In the genomic region with DNA sequence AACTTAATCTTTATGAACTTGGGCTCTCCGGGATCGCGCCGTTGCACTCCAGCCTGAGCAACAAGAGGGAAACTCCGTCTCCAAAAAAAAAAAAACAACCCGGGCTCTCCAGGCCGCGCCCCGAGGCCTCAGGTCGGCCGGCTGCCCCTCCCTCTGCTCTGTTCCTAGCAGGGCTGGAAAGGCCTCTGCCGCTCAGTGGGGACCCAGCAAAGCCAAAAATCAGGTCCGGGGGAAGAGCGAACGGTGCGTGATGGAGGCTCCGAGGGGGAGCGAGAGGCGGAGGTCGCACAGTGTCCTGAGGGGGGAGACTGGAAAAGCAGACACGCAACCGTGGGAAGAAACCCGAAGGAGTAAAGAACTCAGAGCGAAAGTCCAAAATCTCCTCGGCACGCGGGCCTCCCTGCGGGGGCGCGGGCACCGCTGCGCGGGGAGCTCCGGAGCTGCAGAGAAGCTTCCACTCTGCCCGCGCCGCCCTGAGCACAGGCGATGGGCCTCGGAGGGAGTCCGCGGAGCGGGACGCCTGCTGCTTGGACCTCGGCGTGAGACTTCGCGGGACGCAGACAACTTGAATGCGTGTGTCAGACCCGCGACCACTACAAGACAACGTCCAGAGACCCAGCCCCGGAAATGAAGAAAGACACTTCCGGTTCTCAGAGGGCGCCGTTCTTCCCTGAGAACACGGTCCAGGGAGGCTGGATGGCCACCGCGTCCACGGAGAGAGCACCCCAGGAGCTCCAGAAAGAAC, we compare ENCODE assay signal across 9 cellular contexts.
DNase-seq lines count a peak whose midpoint lies in the region; ATAC-seq, FAIRE-seq and TF ChIP-seq lines count a peak whose summit lies in the region.
"Had no signal": no experiment of that assay in that cellular context is flagged by ENCODE, and none has a peak within 500 bp of the region (broad histone marks: within the 10 kb centered on the region; RNA-seq: fewer than 3 reads in every experiment).

No MANE protein-coding gene starts in this region.

- H3K4me3 ChIP-seq in brain microvascular endothelial cell (ENCODE audit: low read depth, low read length) (peak overlapping the region; percentile 22), lower lobe of right lung (peak overlapping the region; percentile 61)
- H3K4me3 ChIP-seq: SJSA1 had no signal

- DNase-seq in activated CD8-positive, alpha-beta memory T cell treated with anti-CD3 and anti-CD28 coated beads for 24 hours, result peak; percentile 59
- DNase-seq in activated CD8-positive, alpha-beta memory T cell treated with anti-CD3 and anti-CD28 coated beads, Interleukin-2, amount 50 U/mL, for 4 hours, result no peak
- no peak for DNase-seq in brain microvascular endothelial cell
- DNase-seq in lower lobe of right lung, result peak; percentile 59
- peak in 39 of 49 donors; percentile 2 to 44 (median 17) for DNase-seq in substantia nigra (lab: John Stamatoyannopoulos, UW)
- no peak for DNase-seq in H54 (ENCODE audit: insufficient read length, low spot score)
- DNase-seq in DMS114 treated with DMSO at 0.1 percent for 48 hours (lab: John Stamatoyannopoulos, UW; ENCODE audit: unreplicated experiment), result no peak

- no peak for FAIRE-seq in H54 (lab: Jason Lieb, UNC)

- H3K36me3 ChIP-seq in brain microvascular endothelial cell (replicated peaks), result no peaks in the 10 kb centered on the region
- H3K36me3 ChIP-seq in lower lobe of right lung, result no peaks in the 10 kb centered on the region
- H3K36me3 ChIP-seq: SJSA1 had no signal

- H3K4me1 ChIP-seq in lower lobe of right lung, result peaks cover 3% of the 10 kb centered on the region
- H3K4me1 ChIP-seq: SJSA1 had no signal

- ATAC-seq in lower lobe of right lung (peak; percentile 87 to 95), GM18909 (IDR thresholded peaks at IDR 0.05; ENCODE audit: poor library complexity, unreplicated experiment) (no peak)

- H3K27ac ChIP-seq in brain microvascular endothelial cell (no peak overlapping the region), lower lobe of right lung (no peak overlapping the region), substantia nigra (ENCODE audit: low read depth, low read length, poor library complexity, severe bottlenecking) (peak overlapping the region; percentile 42)
- H3K27ac ChIP-seq: SJSA1 had no signal

- no peak for TF ChIP-seq CTCF in brain microvascular endothelial cell (IDR thresholded peaks at IDR 0.05; ENCODE audit: low read depth, low read length, missing control alignments)
- TF ChIP-seq CTCF in lower lobe of right lung (IDR thresholded peaks at IDR 0.05), result no peak

- TF ChIP-seq POLR2A in H54 (IDR thresholded peaks at IDR 0.05; ENCODE audit: low read depth, low read length), result no peak

- in situ Hi-C loops in brain microvascular endothelial cell (cut with HindIII; ENCODE audit: low pct_ligation_motif_present, low sequenced_read_pairs), result no loop called here

- H3K27me3 ChIP-seq in brain microvascular endothelial cell (replicated peaks) (no peaks in the 10 kb centered on the region), lower lobe of right lung (ENCODE audit: low read depth) (no peaks in the 10 kb centered on the region)
- H3K27me3 ChIP-seq: SJSA1 had no signal

- intact Hi-C loops in lower lobe of right lung (cut with DNase I), result no loop called here

- H3K9me3 ChIP-seq in lower lobe of right lung, result no peaks in the 10 kb centered on the region
- H3K9me3 ChIP-seq: SJSA1 had no signal

Comparison
In these comparisons a context has a peak if more than half of its experiments do, and no peak if none do; other contexts are left out.
1. DNase-seq: peak in activated CD8-positive, alpha-beta memory T cell treated with anti-CD3 and anti-CD28 coated beads for 24 hours (single experiment), lower lobe of right lung (single experiment) and substantia nigra (39 of 49); none in activated CD8-positive, alpha-beta memory T cell treated with anti-CD3 and anti-CD28 coated beads, Interleukin-2, amount 50 U/mL, for 4 hours (single experiment), brain microvascular endothelial cell (single experiment), H54 (single experiment) and DMS114 treated with DMSO at 0.1 percent for 48 hours (single experiment).